In the genomic region with DNA sequence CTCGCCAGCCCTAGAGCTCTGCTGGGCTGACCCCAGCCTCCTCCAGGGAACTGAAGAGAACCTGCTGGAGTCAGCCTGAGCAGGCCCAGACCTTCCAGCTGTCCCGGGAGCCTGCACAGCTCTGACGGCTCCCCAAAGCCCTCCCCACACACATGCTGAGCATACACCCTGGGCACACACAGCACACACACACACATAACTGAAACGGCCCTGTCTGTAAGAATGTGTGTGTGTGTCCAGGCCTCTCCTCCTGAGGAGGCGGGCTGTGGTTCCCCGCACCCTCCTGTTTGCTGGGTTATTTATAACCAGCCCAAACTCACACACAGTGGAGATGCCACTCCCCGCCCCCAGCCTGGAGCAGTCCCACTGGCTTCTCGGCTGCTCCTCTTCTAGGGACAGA, we compare ENCODE assay signal across 8 cellular contexts. TPM values are rescaled to one million over a fixed set of nuclear protein-coding genes. Genes with fewer than 3 reads are reported as not detected.
DNase-seq lines count a peak whose midpoint lies in the region; ATAC-seq and TF ChIP-seq lines count a peak whose summit lies in the region.

No MANE protein-coding gene starts in this region.

- POLR2A ChIA-PET in Panc1 (lab: Charles Lee), result interaction anchor here (0.6 kb wide), 1 partner anchor 1222 kb away, joined by 5 read pairs; no protein-coding TSS in a partner anchor

- DNase-seq in AG08396 (ENCODE audit: low spot score), result peak; percentile 87
- DNase-seq in Panc1 (ENCODE audit: low read depth, low spot score), result no peak
- DNase-seq in fibroblast of peridontal ligament (ENCODE audit: extremely low read depth), result peak; percentile 89
- no peak for DNase-seq in neuronal stem cell (ENCODE audit: low spot score)
- no peak for DNase-seq in GM19240 (ENCODE audit: insufficient read length, low spot score)
- no peak for DNase-seq in LoVo (ENCODE audit: low spot score)
- no peak for DNase-seq in NCI-H146 treated with DMSO at 0.1 percent for 48 hours (lab: John Stamatoyannopoulos, UW; ENCODE audit: unreplicated experiment)
- DNase-seq in activated gamma-delta T cell (lab: John Stamatoyannopoulos, UW), result no peak

- no peak overlapping the region for H2BK120ac ChIP-seq in neuronal stem cell (ENCODE audit: low read depth, low read length)

- H4K91ac ChIP-seq in neuronal stem cell (ENCODE audit: low read depth, low read length, poor library complexity), result peak overlapping the region; percentile 5

- peak overlapping the region; percentile 39 for H3K14ac ChIP-seq in neuronal stem cell (ENCODE audit: low read length)

- no peak overlapping the region for H3K4me2 ChIP-seq in neuronal stem cell (ENCODE audit: insufficient read depth, low read length, poor library complexity, severe bottlenecking)

- no TSS peak for BruUV-seq in Panc1 (replicated peaks; lab: Mats Ljungman, UMichigan)

- ATAC-seq in Panc1, result peak; percentile 61

- H2BK12ac ChIP-seq in neuronal stem cell (ENCODE audit: low read length), result no peak overlapping the region

- peaks cover 6% of the 10 kb centered on the region for H3K4me1 ChIP-seq in Panc1 (ENCODE audit: control insufficient read depth, insufficient read depth, low read length)
- peaks cover 25 to 40% of the 10 kb centered on the region in 2 donors for H3K4me1 ChIP-seq in neuronal stem cell (ENCODE audit: control insufficient read depth in 2 of 2, insufficient read depth in 1 of 2, low read depth in 1 of 2, low read length in 2 of 2)

- CTCF ChIA-PET in Panc1 (lab: Charles Lee), result interaction anchor here (0.6 kb wide), 2 partner anchors 22 to 927 kb away, joined by 3 to 4 read pairs; partner anchors contain the start of gene SPOCD1

- no peak overlapping the region for H2AFZ ChIP-seq in neuronal stem cell (ENCODE audit: low read length)

- H3K9ac ChIP-seq in neuronal stem cell (ENCODE audit: low read depth, low read length, poor library complexity), result no peak overlapping the region

- no peaks in the 10 kb centered on the region for H3K9me3 ChIP-seq in Panc1 (ENCODE audit: control insufficient read depth, insufficient read depth, low read depth, low read length)
- no peaks in the 10 kb centered on the region for H3K9me3 ChIP-seq in neuronal stem cell (replicated peaks in 1 of 2; ENCODE audit: control insufficient read depth in 2 of 2, insufficient read depth in 1 of 2, low read depth in 1 of 2, low read length in 2 of 2)

- H3K36me3 ChIP-seq in Panc1 (ENCODE audit: control insufficient read depth, insufficient read depth, low read length), result no peaks in the 10 kb centered on the region
- peaks cover 0 to 8% of the 10 kb centered on the region in 2 donors for H3K36me3 ChIP-seq in neuronal stem cell (replicated peaks in 1 of 2; ENCODE audit: control insufficient read depth in 2 of 2, insufficient read depth in 2 of 2, low read length in 2 of 2)

- H2BK5ac ChIP-seq in neuronal stem cell (ENCODE audit: low read length), result peak overlapping the region; percentile 10

- H3K27ac ChIP-seq in Panc1 (ENCODE audit: low read length), result peak overlapping the region; percentile 48; the same call in 1 of the 2 replicates
- H3K27ac ChIP-seq in neuronal stem cell (replicated peaks; ENCODE audit: low read length), result peak overlapping the region; percentile 57

- H3K27me3 ChIP-seq in Panc1 (ENCODE audit: control insufficient read depth, insufficient read depth, low read length) (no peaks in the 10 kb centered on the region), neuronal stem cell (ENCODE audit: control insufficient read depth in 3 of 3, insufficient read depth in 3 of 3, low read depth in 1 of 3, low read length in 3 of 3) (no peaks in the 10 kb centered on the region)

- peak overlapping the region; percentile 12 for H2BK15ac ChIP-seq in neuronal stem cell (ENCODE audit: low read length)

- no CpG with 5 or more reads among the region's 8 CpGs for WGBS in neuronal stem cell (ENCODE audit: extremely low coverage in 2 of 2, insufficient read length in 2 of 2, insufficient replicate concordance in 1 of 2), 2 donors

- H3K79me1 ChIP-seq in neuronal stem cell (ENCODE audit: low read depth, low read length), result peaks cover 11% of the 10 kb centered on the region

- H3K4me3 ChIP-seq in Panc1 (ENCODE audit: low read depth in 2 of 2, low read length in 2 of 2) (no peak overlapping the region), neuronal stem cell (ENCODE audit: low read length in 2 of 2) (no peak overlapping the region)

- in situ Hi-C loops in Panc1 (cut with HindIII; ENCODE audit: low pct_unique_long_range_greater_than_20kb, low sequenced_read_pairs), result no loop called here

- no peak overlapping the region for H3K4ac ChIP-seq in neuronal stem cell (ENCODE audit: low read length)

- no peak overlapping the region for H3K23ac ChIP-seq in neuronal stem cell (ENCODE audit: low read depth, low read length, poor library complexity)

- H4K8ac ChIP-seq in neuronal stem cell (ENCODE audit: low read depth, low read length), result no peak overlapping the region

- H3K18ac ChIP-seq in neuronal stem cell (ENCODE audit: low read length), result peak overlapping the region; percentile 71

- TF ChIP-seq CTCF in Panc1 (IDR thresholded peaks at IDR 0.05), result no peak

- intact Hi-C loops in Panc1 (cut with micrococcal nuclease; ENCODE audit: unreplicated experiment), result no loop called here

- peak overlapping the region; percentile 67 for H2AK5ac ChIP-seq in neuronal stem cell (ENCODE audit: low read depth, low read length)

RNA-seq across cellular contexts. Expression of gene SDC3, which starts 20.2 kb away (rescaled TPM):
- total RNA-seq in Panc1 (2021; ENCODE audit: unreplicated experiment), result 36.1 TPM
- polyA plus RNA-seq in Panc1 (2012; ENCODE audit: insufficient read length), result 32.5 TPM
- 63.6 TPM for polyA plus RNA-seq in neuronal stem cell (2013, experiment 1 of 2)
- 63.6 TPM for polyA plus RNA-seq in neuronal stem cell (2013, experiment 2 of 2)

Comparison
In these comparisons a context has a peak if more than half of its experiments do, and no peak if none do; other contexts are left out.
1. DNase-seq: peak in AG08396 (single experiment) and fibroblast of peridontal ligament (single experiment); none in Panc1 (single experiment), neuronal stem cell (single experiment), GM19240 (single experiment), LoVo (single experiment), NCI-H146 treated with DMSO at 0.1 percent for 48 hours (single experiment) and activated gamma-delta T cell (single experiment).